Comparison of ENCODE assay signal across 21 cellular contexts in the genomic region with DNA sequence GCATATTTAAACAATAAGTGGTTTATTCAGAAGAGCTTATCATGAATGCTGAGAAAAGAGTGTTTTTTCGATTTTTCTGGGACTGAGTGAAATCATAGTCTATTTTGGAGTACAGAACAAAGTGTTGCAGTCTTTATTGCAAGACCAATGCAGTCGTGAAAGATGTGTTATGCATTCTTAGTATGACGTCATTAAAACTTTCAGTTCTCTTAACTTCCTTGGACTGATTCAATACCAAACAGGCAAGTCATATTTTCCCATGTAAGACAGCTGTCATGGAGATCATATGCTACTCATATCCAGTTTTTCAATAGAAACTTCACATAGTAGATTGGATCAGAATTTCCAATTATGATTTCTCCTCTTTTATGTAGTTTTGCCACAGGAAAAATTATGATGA.
"Had no signal": no experiment of that assay in that cellular context is flagged by ENCODE, and none has a peak within 500 bp of the region (broad histone marks: within the 10 kb centered on the region; RNA-seq: fewer than 3 reads in every experiment).

No MANE protein-coding gene starts in this region.

- ATAC-seq: effector memory CD8-positive, alpha-beta T cell; heart left ventricle; naive thymus-derived CD4-positive, alpha-beta T cell; psoas muscle; sciatic nerve had no signal

- H3K36me3 ChIP-seq: esophagus squamous epithelium, heart left ventricle, neutrophil, stomach, thoracic aorta, transverse colon had no signal

- H3K4me1 ChIP-seq: esophagus squamous epithelium, heart left ventricle, psoas muscle, stomach, transverse colon had no signal

- H3K4me3 ChIP-seq: esophagus squamous epithelium, heart left ventricle, psoas muscle, skin epidermis, stomach, thoracic aorta, transverse colon had no signal

- H3K27ac ChIP-seq: esophagus squamous epithelium, heart left ventricle, neutrophil, psoas muscle, skin epidermis, stomach, thoracic aorta, transverse colon had no signal

- FAIRE-seq: frontal cortex, islet of Langerhans had no signal

- H3K27me3 ChIP-seq: esophagus squamous epithelium, heart left ventricle, neutrophil, stomach, transverse colon had no signal

- DNase-seq: effector memory CD8-positive, alpha-beta T cell; esophagus squamous epithelium; heart left ventricle; hippocampal formation; kidney glomerular epithelial cell; naive thymus-derived CD4-positive, alpha-beta T cell; nephron progenitor cell; psoas muscle; retina; stimulated activated CD4-positive, alpha-beta T cell treated with anti-CD3 and anti-CD28 coated beads, Interleukin-2, amount 100 ng/mL, for 24 hours; stimulated activated CD4-positive, alpha-beta T cell treated with anti-CD3 and anti-CD28 coated beads, Interleukin-4, amount 100 ng/mL, for 4 hours; stimulated activated naive B cell treated with anti-CD40 and anti-IgM and Interleukin-4, amounts not matched to agents 10 μg/mL and 1 μg/mL and 100 μg/mL, for 72 hours; stomach; substantia nigra; transverse colon had no signal

- H3K9me3 ChIP-seq: esophagus squamous epithelium, heart left ventricle, neutrophil, psoas muscle, stomach, thoracic aorta, transverse colon had no signal
